In genomic region chr1:242605521-242605920, GRCh38 we compare ENCODE assay signal across 23 cellular contexts.
DNase-seq lines count a peak whose midpoint lies in the region; ATAC-seq and TF ChIP-seq lines count a peak whose summit lies in the region.
"Had no signal": no experiment of that assay in that cellular context is flagged by ENCODE, and none has a peak within 500 bp of the region (broad histone marks: within the 10 kb centered on the region; RNA-seq: fewer than 3 reads in every experiment).

No MANE protein-coding gene starts in this region.

- H3K9me3 ChIP-seq in Panc1 (ENCODE audit: control insufficient read depth, insufficient read depth, low read depth, low read length) (no peaks in the 10 kb centered on the region), ovary (no peaks in the 10 kb centered on the region)
- H3K9me3 ChIP-seq: BLaER1 had no signal

- CTCF ChIA-PET in Panc1 (lab: Charles Lee), result no interaction called here

- no TSS peak for BruUV-seq in Panc1 (replicated peaks; lab: Mats Ljungman, UMichigan)

- POLR2A ChIA-PET in Panc1 (lab: Charles Lee), result no interaction called here

- TF ChIP-seq POLR2A in ovary (IDR thresholded peaks at IDR 0.05), result no peak

- in situ Hi-C loops in Panc1 (cut with HindIII; ENCODE audit: low pct_unique_long_range_greater_than_20kb, low sequenced_read_pairs) (no loop called here), astrocyte of the spinal cord (cut with HindIII; ENCODE audit: low sequenced_read_pairs) (no loop called here)

- intact Hi-C loops in Panc1 (cut with micrococcal nuclease; ENCODE audit: unreplicated experiment), result no loop called here
- intact Hi-C loops in ovary (cut with DNase I), result no loop called here

- no peaks in the 10 kb centered on the region for H3K4me1 ChIP-seq in Panc1 (ENCODE audit: control insufficient read depth, insufficient read depth, low read length)
- H3K4me1 ChIP-seq in ovary (ENCODE audit: insufficient read depth), result no peaks in the 10 kb centered on the region
- H3K4me1 ChIP-seq: BLaER1 had no signal

- H3K4me3 ChIP-seq in Panc1 (ENCODE audit: low read depth in 2 of 2, low read length in 2 of 2), result no peak overlapping the region
- no peak overlapping the region for H3K4me3 ChIP-seq in astrocyte of the spinal cord (ENCODE audit: low read depth, low read length)
- H3K4me3 ChIP-seq in ovary, result no peak overlapping the region
- H3K4me3 ChIP-seq: BLaER1, SK-N-MC had no signal

- ATAC-seq in Panc1, result no peak
- no peak for ATAC-seq in GM18502 (IDR thresholded peaks at IDR 0.05; ENCODE audit: poor library complexity, unreplicated experiment)

- peaks cover 3% of the 10 kb centered on the region for H3K27me3 ChIP-seq in Panc1 (ENCODE audit: control insufficient read depth, insufficient read depth, low read length)
- no peaks in the 10 kb centered on the region for H3K27me3 ChIP-seq in ovary
- H3K27me3 ChIP-seq: BLaER1 had no signal

- no peak for TF ChIP-seq CTCF in Panc1 (IDR thresholded peaks at IDR 0.05)
- no peak for TF ChIP-seq CTCF in astrocyte of the spinal cord (IDR thresholded peaks at IDR 0.05; ENCODE audit: low read depth, low read length)
- no peak for TF ChIP-seq CTCF in ovary (IDR thresholded peaks at IDR 0.05)

- TF ChIP-seq EP300 in ovary (IDR thresholded peaks at IDR 0.05), result no peak

- DNase-seq in ELR (ENCODE audit: low read depth) (peak; percentile 1), Panc1 (ENCODE audit: low read depth, low spot score) (peak; percentile 2), astrocyte of the spinal cord (ENCODE audit: low read depth, low spot score) (peak; percentile 4), kidney tubule cell (ENCODE audit: low spot score) (peak; percentile 5), ovary (no peak), middle frontal gyrus (ENCODE audit: extremely low spot score, low spot score) (no peak)
- DNase-seq: CD4-positive, CD25-positive, alpha-beta regulatory T cell; DMS153; GOT3; HCEC 1CT; NCI-H1105 treated with DMSO at 0.1 percent for 48 hours; NCI-H146; NCI-H1930; NCI-H2107; NCI-H446; NCI-H524 treated with DMSO at 0.1 percent for 48 hours; NCI-H774; SIG-M5 had no signal

- H3K27ac ChIP-seq in Panc1 (ENCODE audit: low read length) (no peak overlapping the region), ovary (no peak overlapping the region)
- H3K27ac ChIP-seq: BLaER1, HL-60, RWPE1, SK-N-MC had no signal

- WGBS in ovary, 3 donors, result 76 to 87% (median 76%) methylated on average over 3 of the region's 3 CpGs

- H3K36me3 ChIP-seq in Panc1 (ENCODE audit: control insufficient read depth, insufficient read depth, low read length) (no peaks in the 10 kb centered on the region), ovary (no peaks in the 10 kb centered on the region)
- H3K36me3 ChIP-seq: BLaER1 had no signal

Comparison
In these comparisons a context has a peak if more than half of its experiments do, and no peak if none do; other contexts are left out.
1. DNase-seq: peak in ELR (single experiment), Panc1 (single experiment), astrocyte of the spinal cord (single experiment) and kidney tubule cell (single experiment); none in ovary (0 of 5) and middle frontal gyrus (single experiment).